Comparison of ENCODE assay signal across 8 cellular contexts in genomic region chr6:42984924-42985475, GRCh38. TPM values are rescaled to one million over a fixed set of nuclear protein-coding genes. Genes with fewer than 3 reads are reported as not detected.
DNase-seq lines count a peak whose midpoint lies in the region; ATAC-seq, FAIRE-seq and TF ChIP-seq lines count a peak whose summit lies in the region.

No MANE protein-coding gene starts in this region.

- H3K27ac ChIP-seq in CD4-positive, alpha-beta T cell (ENCODE audit: low read depth, low read length), result peak overlapping the region; percentile 71
- no peak overlapping the region for H3K27ac ChIP-seq in MM.1S (ENCODE audit: low read length)
- peak overlapping the region; percentile 69 for H3K27ac ChIP-seq in K562 (ENCODE audit: extremely low read depth, low read depth, low read length)
- H3K27ac ChIP-seq in testis, result peak overlapping the region; percentile 88 to 91

- H3K4me1 ChIP-seq in MM.1S (ENCODE audit: low read length) (peaks cover 4% of the 10 kb centered on the region), K562 (replicated peaks in 1 of 2; ENCODE audit: control insufficient read depth in 2 of 2, insufficient read depth in 2 of 2, low read length in 2 of 2) (peaks cover 33% of the 10 kb centered on the region in 2 experiments), testis (peaks cover 38% of the 10 kb centered on the region)

- H3K9me2 ChIP-seq in MM.1S (replicated peaks; ENCODE audit: insufficient read depth, low read length), result no peaks in the 10 kb centered on the region

- in situ Hi-C loops in K562 (cut with MboI), result no loop called here

- H3K4me2 ChIP-seq in MM.1S (ENCODE audit: low read depth, low read length), result peak overlapping the region; percentile 70
- peak overlapping the region; percentile 87 for H3K4me2 ChIP-seq in K562 (ENCODE audit: insufficient read depth, low read length)

- peak; percentile 73 for FAIRE-seq in K562 (lab: Jason Lieb, UNC)

- TF ChIP-seq RAD21 in K562 (CRISPR knock-in tag; conservative IDR thresholded peaks at IDR 0.05 in 1 of 2, IDR thresholded peaks at IDR 0.05 in 1 of 2), result no peak

- no peaks in the 10 kb centered on the region for H3K27me3 ChIP-seq in CD4-positive, alpha-beta T cell (ENCODE audit: control insufficient read depth, insufficient read depth, low read length)
- H3K27me3 ChIP-seq in MM.1S (replicated peaks; ENCODE audit: insufficient read depth, low read length) (no peaks in the 10 kb centered on the region), K562 (ENCODE audit: control insufficient read depth in 2 of 2, insufficient read depth in 2 of 2, low read length in 2 of 2) (no peaks in the 10 kb centered on the region), testis (no peaks in the 10 kb centered on the region)

- peaks cover 27% of the 10 kb centered on the region for H3K36me3 Mint-ChIP-seq in CD4-positive, alpha-beta T cell (ENCODE audit: low read depth)

- no peak for TF ChIP-seq CTCF in CD4-positive, alpha-beta T cell (IDR thresholded peaks at IDR 0.05)
- TF ChIP-seq CTCF in MM.1S (IDR thresholded peaks at IDR 0.05; ENCODE audit: low read length) (no peak), K562 (IDR thresholded peaks at IDR 0.05 in 2 of 3, conservative IDR thresholded peaks at IDR 0.05 in 1 of 3; ENCODE audit: insufficient read depth in 2 of 3, low read depth in 1 of 3, low read length in 3 of 3) (no peak), testis (IDR thresholded peaks at IDR 0.05) (no peak)

- TF ChIP-seq POLR2A in K562 (conservative IDR thresholded peaks at IDR 0.05) (no peak), testis (IDR thresholded peaks at IDR 0.05) (no peak)

- H3K36me3 ChIP-seq in MM.1S (replicated peaks; ENCODE audit: insufficient read depth, low read length) (no peaks in the 10 kb centered on the region), K562 (ENCODE audit: control insufficient read depth, insufficient read depth, low read length) (peaks cover 27% of the 10 kb centered on the region), testis (ENCODE audit: low read depth, missing control alignments) (no peaks in the 10 kb centered on the region)

- no peaks in the 10 kb centered on the region for H3F3A ChIP-seq in MM.1S (ENCODE audit: insufficient read depth, low read length)

- peak overlapping the region; percentile 93 for H3K4me3 Mint-ChIP-seq in CD4-positive, alpha-beta T cell

- H3K4me1 Mint-ChIP-seq in CD4-positive, alpha-beta T cell (ENCODE audit: low read depth), result peaks cover 59% of the 10 kb centered on the region

- WGBS in K562 (ENCODE audit: insufficient coverage, low coverage, missing lambda C conversion rate), result 7% methylated on average over 11 of the region's 13 CpGs
- WGBS in testis, 2 donors, result 6 to 7% methylated on average over 13 of the region's 13 CpGs

- H4K20me1 ChIP-seq in MM.1S (ENCODE audit: insufficient read depth, low read length) (no peaks in the 10 kb centered on the region), K562 (replicated peaks; ENCODE audit: control insufficient read depth, insufficient read depth, low read length) (peaks cover 11% of the 10 kb centered on the region)

- ATAC-seq in CD4-positive, alpha-beta T cell (ENCODE audit: poor library complexity), result no peak
- peak; percentile 5 for ATAC-seq in K562
- no peak for ATAC-seq in HG02981 (IDR thresholded peaks at IDR 0.05; ENCODE audit: unreplicated experiment)
- ATAC-seq in GM19023 (IDR thresholded peaks at IDR 0.05; ENCODE audit: unreplicated experiment), result no peak

- H3K9me3 Mint-ChIP-seq in CD4-positive, alpha-beta T cell, result no peaks in the 10 kb centered on the region

- peak overlapping the region; percentile 81 for H3K27ac Mint-ChIP-seq in CD4-positive, alpha-beta T cell

- H3K9ac ChIP-seq in MM.1S (ENCODE audit: low read length) (peak overlapping the region; percentile 75), K562 (ENCODE audit: insufficient read depth in 1 of 2, low read depth in 2 of 2, low read length in 2 of 2) (peak overlapping the region; percentile 72 to 94)

- H2AFZ ChIP-seq in MM.1S (ENCODE audit: low read length) (peak overlapping the region; percentile 76), K562 (ENCODE audit: low read depth, low read length) (peak overlapping the region; percentile 83)

- H3K27me3 Mint-ChIP-seq in CD4-positive, alpha-beta T cell, result no peaks in the 10 kb centered on the region

- H3K79me2 ChIP-seq in MM.1S (ENCODE audit: low read length), result peaks cover 22% of the 10 kb centered on the region
- peaks cover 30% of the 10 kb centered on the region for H3K79me2 ChIP-seq in K562 (ENCODE audit: control insufficient read depth, insufficient read depth, low read length)

- H3K9me3 ChIP-seq in CD4-positive, alpha-beta T cell (ENCODE audit: control insufficient read depth, low read length), result no peaks in the 10 kb centered on the region
- H3K9me3 ChIP-seq in MM.1S (replicated peaks; ENCODE audit: insufficient read depth, low read length) (no peaks in the 10 kb centered on the region), K562 (replicated peaks; ENCODE audit: control insufficient read depth, insufficient read depth, low read depth, low read length) (no peaks in the 10 kb centered on the region), testis (no peaks in the 10 kb centered on the region)

- BruUV-seq in K562 (replicated peaks; lab: Mats Ljungman, UMichigan), result TSS peak; percentile 34

- H3K4me3 ChIP-seq in MM.1S (ENCODE audit: low read length) (peak overlapping the region; percentile 81), K562 (peak overlapping the region; percentile 64), testis (peak overlapping the region; percentile 79 to 88)

- DNase-seq in CD4-positive, alpha-beta T cell, result peak in 1 of 10 experiments; percentile 6
- DNase-seq in MM.1S, result no peak
- peak; percentile 38 to 44 (median 41) for DNase-seq in K562 (ENCODE audit: extremely low read depth in 1 of 4, low spot score in 3 of 4)
- DNase-seq in left kidney (ENCODE audit: low read depth, low spot score), result peak; percentile 49
- peak; percentile 40 for DNase-seq in testis
- no peak for DNase-seq in HCEC 1CT

- intact Hi-C loops in CD4-positive, alpha-beta T cell (cut with DNase I, micrococcal nuclease), result loop anchor here (1.0 to 2.0 kb wide), 3 partner anchors 28 to 74 kb away; partner anchors contain the start of genes KLC4 (in 1 of the 2), KLHDC3 (in 1 of the 2), MEA1 (in 1 of the 2) and MRPL2 (in 1 of the 2)
- intact Hi-C loops in K562 (cut with micrococcal nuclease) (no loop called here), testis (cut with DNase I; ENCODE audit: low total_unique reads) (no loop called here)

- TF ChIP-seq EP300 in K562 (IDR thresholded peaks at IDR 0.05; ENCODE audit: low read length), result no peak

- POLR2A ChIA-PET in CD4-positive, alpha-beta T cell (lab: Charles Lee), result interaction anchor here (1.1 to 2.4 kb wide), 22 partner anchors 9 to 421 kb away, joined by 3 to 91 read pairs (median 6); partner anchors contain the start of genes BICRAL, CNPY3, CUL7 and KLC4
- POLR2A ChIA-PET in K562 (lab: Yijun Ruan, JAX), result interaction anchor here (1.0 to 2.0 kb wide), 6 partner anchors 9 to 159 kb away, joined by 3 to 12 read pairs (median 5); no protein-coding TSS in a partner anchor

- CTCF ChIA-PET in CD4-positive, alpha-beta T cell (lab: Charles Lee), result no interaction called here
- CTCF ChIA-PET in K562 (lab: Yijun Ruan, JAX; ENCODE audit: low intra/inter-chr PET ratio), result no interaction called here

- H3K9me1 ChIP-seq in K562 (ENCODE audit: control insufficient read depth, insufficient read depth, low read length), result peaks cover 12% of the 10 kb centered on the region

RNA-seq across cellular contexts. Expression of gene PPP2R5D, which starts 0.6 kb away (rescaled TPM):
- total RNA-seq in CD4-positive, alpha-beta T cell, result 10 to 100 TPM; 15.3 to 17.5 TPM
- 38.6 and 59.6 TPM in 2 replicates for total RNA-seq in K562 (2011; cell fraction: chromatin; rRNA removed; ENCODE audit: low replicate concordance)
- total RNA-seq in K562 (2011; cell fraction: nucleolus; rRNA removed), result 30.7 and 31.6 TPM in 2 replicates
- 27.2 and 28.7 TPM in 2 replicates for total RNA-seq in K562 (2011; cell fraction: nucleoplasm; rRNA removed)
- total RNA-seq in K562 (2014; rRNA removed), result 45.2 and 50.5 TPM in 2 replicates
- total RNA-seq in K562 (2014; rRNA removed; fragmentation: Illumina TruSeq; extraction: Trizol), result 35.3 and 36.3 TPM in 2 replicates
- total RNA-seq in K562 (2015; rRNA removed; fragmentation: Illumina TruSeq; extraction: Trizol), result 37.4 and 37.7 TPM in 2 replicates
- total RNA-seq in K562 (2021), result 45.3 and 45.5 TPM in 2 replicates
- polyA plus RNA-seq in K562 (2011; rRNA removed), result 55.5 and 63.3 TPM in 2 replicates
- 54.5 and 68.2 TPM in 2 replicates for polyA plus RNA-seq in K562 (2011; cell fraction: cytosol; rRNA removed)
- polyA plus RNA-seq in K562 (2011; cell fraction: nucleus; rRNA removed), result 67.6 and 72.7 TPM in 2 replicates
- 38.2 and 39.5 TPM in 2 replicates for polyA plus RNA-seq in K562 (2012)
- polyA plus RNA-seq in K562 (2014; fragmentation: Illumina TruSeq; extraction: Trizol), result 68.8 and 96.1 TPM in 2 replicates
- polyA plus RNA-seq in K562 (2014; fragmentation: Nextera tagmentation; extraction: Ambion mirVana), result 1 to 10 TPM; 1.3 to 1.9 TPM
- polyA plus RNA-seq in K562 (2014; rRNA removed), result 36.6 and 38.4 TPM in 2 replicates
- polyA minus RNA-seq in K562 (2011; rRNA and poly(A)+ RNA removed), result 68.3 and 79.2 TPM in 2 replicates
- 33.3 and 34.8 TPM in 2 replicates for polyA minus RNA-seq in K562 (2011; cell fraction: cytosol; rRNA and poly(A)+ RNA removed)
- 7.9 and 13.9 TPM in 2 replicates for polyA minus RNA-seq in K562 (2011; cell fraction: nucleus; rRNA and poly(A)+ RNA removed)
- total RNA-seq in testis, result 10 to 100 TPM; 73.4 to 74.5 TPM
- 82.5 TPM for polyA plus RNA-seq in testis (ENCODE audit: insufficient read depth, low read depth, low replicate concordance)

RNA-seq across cellular contexts. Expression of gene PEX6, which starts 6.0 kb away (rescaled TPM):
- 10 to 100 TPM; 12.8 to 13.6 TPM for total RNA-seq in CD4-positive, alpha-beta T cell
- total RNA-seq in K562 (2011; cell fraction: chromatin; rRNA removed; ENCODE audit: low replicate concordance), result 12.3 and 36.3 TPM in 2 replicates
- total RNA-seq in K562 (2011; cell fraction: nucleolus; rRNA removed), result 37.1 and 40.0 TPM in 2 replicates
- total RNA-seq in K562 (2011; cell fraction: nucleoplasm; rRNA removed), result 16.3 and 18.7 TPM in 2 replicates
- 17.0 and 26.9 TPM in 2 replicates for total RNA-seq in K562 (2014; rRNA removed)
- 3.4 and 5.7 TPM in 2 replicates for total RNA-seq in K562 (2014; rRNA removed; fragmentation: Illumina TruSeq; extraction: Trizol)
- total RNA-seq in K562 (2015; rRNA removed; fragmentation: Illumina TruSeq; extraction: Trizol), result 6.9 and 8.0 TPM in 2 replicates
- 20.8 and 24.3 TPM in 2 replicates for total RNA-seq in K562 (2021)
- polyA plus RNA-seq in K562 (2011; rRNA removed), result 6.4 and 10.9 TPM in 2 replicates
- polyA plus RNA-seq in K562 (2011; cell fraction: cytosol; rRNA removed), result 7.1 and 11.8 TPM in 2 replicates
- polyA plus RNA-seq in K562 (2011; cell fraction: nucleus; rRNA removed), result 39.8 and 55.5 TPM in 2 replicates
- polyA plus RNA-seq in K562 (2012), result 17.7 and 44.6 TPM in 2 replicates
- 9.6 and 10.6 TPM in 2 replicates for polyA plus RNA-seq in K562 (2014; fragmentation: Illumina TruSeq; extraction: Trizol)
- under 1 TPM; 0.17 to 0.77 TPM for polyA plus RNA-seq in K562 (2014; fragmentation: Nextera tagmentation; extraction: Ambion mirVana)
- polyA plus RNA-seq in K562 (2014; rRNA removed), result 12.3 and 14.1 TPM in 2 replicates
- polyA minus RNA-seq in K562 (2011; rRNA and poly(A)+ RNA removed), result 5.5 and 6.9 TPM in 2 replicates
- 8.5 and 10.8 TPM in 2 replicates for polyA minus RNA-seq in K562 (2011; cell fraction: cytosol; rRNA and poly(A)+ RNA removed)
- polyA minus RNA-seq in K562 (2011; cell fraction: nucleus; rRNA and poly(A)+ RNA removed), result 10.7 and 12.7 TPM in 2 replicates
- total RNA-seq in testis, result 10 to 100 TPM; 22.5 to 50.4 TPM
- 15.3 TPM for polyA plus RNA-seq in testis (ENCODE audit: insufficient read depth, low read depth, low replicate concordance)

RNA-seq across cellular contexts. Expression of gene GNMT, which starts 24.4 kb away (rescaled TPM):
- 1 to 10 TPM; 1.2 to 2.1 TPM for total RNA-seq in CD4-positive, alpha-beta T cell
- total RNA-seq in K562 (2011; cell fraction: chromatin; rRNA removed; ENCODE audit: low replicate concordance), result 0.39 and 0.69 TPM in 2 replicates
- not detected in 2 replicates for total RNA-seq in K562 (2011; cell fraction: nucleolus; rRNA removed)
- total RNA-seq in K562 (2011; cell fraction: nucleoplasm; rRNA removed), result 0.37 TPM in 1 of 2 replicates, not detected in the other
- not detected in 2 replicates for total RNA-seq in K562 (2014; rRNA removed)
- not detected in 2 replicates for total RNA-seq in K562 (2014; rRNA removed; fragmentation: Illumina TruSeq; extraction: Trizol)
- not detected in 2 replicates for total RNA-seq in K562 (2015; rRNA removed; fragmentation: Illumina TruSeq; extraction: Trizol)
- 0.18 and 0.29 TPM in 2 replicates for total RNA-seq in K562 (2021)
- polyA plus RNA-seq in K562 (2011; rRNA removed), result 0.11 and 0.19 TPM in 2 replicates
- 0.09 and 0.22 TPM in 2 replicates for polyA plus RNA-seq in K562 (2011; cell fraction: cytosol; rRNA removed)
- polyA plus RNA-seq in K562 (2011; cell fraction: nucleus; rRNA removed), result 0.39 and 0.53 TPM in 2 replicates
- 0.14 and 0.51 TPM in 2 replicates for polyA plus RNA-seq in K562 (2012)
- polyA plus RNA-seq in K562 (2014; fragmentation: Illumina TruSeq; extraction: Trizol), result 0.15 TPM in 1 of 2 replicates, not detected in the other
- not detected for polyA plus RNA-seq in K562 (2014; fragmentation: Nextera tagmentation; extraction: Ambion mirVana)
- not detected in 2 replicates for polyA plus RNA-seq in K562 (2014; rRNA removed)
- not detected in 2 replicates for polyA minus RNA-seq in K562 (2011; rRNA and poly(A)+ RNA removed)
- not detected in 2 replicates for polyA minus RNA-seq in K562 (2011; cell fraction: cytosol; rRNA and poly(A)+ RNA removed)
- not detected in 2 replicates for polyA minus RNA-seq in K562 (2011; cell fraction: nucleus; rRNA and poly(A)+ RNA removed)
- total RNA-seq in testis, result 1 to 10 TPM in 1 of 2 donors, under 1 TPM in 1; 0.31 to 1.7 TPM
- 0.83 TPM for polyA plus RNA-seq in testis (ENCODE audit: insufficient read depth, low read depth, low replicate concordance)

RNA-seq across cellular contexts. Expression of gene MEA1, which starts 28.7 kb away (rescaled TPM):
- 10 to 100 TPM; 13.6 to 17.0 TPM for total RNA-seq in CD4-positive, alpha-beta T cell
- 15.3 and 36.8 TPM in 2 replicates for total RNA-seq in K562 (2011; cell fraction: chromatin; rRNA removed; ENCODE audit: low replicate concordance)
- total RNA-seq in K562 (2011; cell fraction: nucleolus; rRNA removed), result 27.6 and 32.5 TPM in 2 replicates
- total RNA-seq in K562 (2011; cell fraction: nucleoplasm; rRNA removed), result 30.6 and 41.0 TPM in 2 replicates
- 120 and 154 TPM in 2 replicates for total RNA-seq in K562 (2014; rRNA removed)
- total RNA-seq in K562 (2014; rRNA removed; fragmentation: Illumina TruSeq; extraction: Trizol), result 126 and 153 TPM in 2 replicates
- 201 and 209 TPM in 2 replicates for total RNA-seq in K562 (2015; rRNA removed; fragmentation: Illumina TruSeq; extraction: Trizol)
- total RNA-seq in K562 (2021), result 86.8 and 91.5 TPM in 2 replicates
- 119 and 138 TPM in 2 replicates for polyA plus RNA-seq in K562 (2011; rRNA removed)
- 111 and 124 TPM in 2 replicates for polyA plus RNA-seq in K562 (2011; cell fraction: cytosol; rRNA removed)
- polyA plus RNA-seq in K562 (2011; cell fraction: nucleus; rRNA removed), result 44.3 and 46.6 TPM in 2 replicates
- polyA plus RNA-seq in K562 (2012), result 119 and 152 TPM in 2 replicates
- 156 and 199 TPM in 2 replicates for polyA plus RNA-seq in K562 (2014; fragmentation: Illumina TruSeq; extraction: Trizol)
- 100 to 1,000 TPM; 152 to 210 TPM for polyA plus RNA-seq in K562 (2014; fragmentation: Nextera tagmentation; extraction: Ambion mirVana)
- polyA plus RNA-seq in K562 (2014; rRNA removed), result 141 and 143 TPM in 2 replicates
- polyA minus RNA-seq in K562 (2011; rRNA and poly(A)+ RNA removed), result 75.7 and 85.3 TPM in 2 replicates
- polyA minus RNA-seq in K562 (2011; cell fraction: cytosol; rRNA and poly(A)+ RNA removed), result 24.2 and 36.6 TPM in 2 replicates
- polyA minus RNA-seq in K562 (2011; cell fraction: nucleus; rRNA and poly(A)+ RNA removed), result 12.1 and 21.3 TPM in 2 replicates
- 100 to 1,000 TPM; 132 to 175 TPM for total RNA-seq in testis
- 522 TPM for polyA plus RNA-seq in testis (ENCODE audit: insufficient read depth, low read depth, low replicate concordance)

RNA-seq across cellular contexts. Expression of gene KLHDC3, which starts 29.0 kb away (rescaled TPM):
- 10 to 100 TPM; 21.0 to 22.3 TPM for total RNA-seq in CD4-positive, alpha-beta T cell
- 17.4 and 46.6 TPM in 2 replicates for total RNA-seq in K562 (2011; cell fraction: chromatin; rRNA removed; ENCODE audit: low replicate concordance)
- 40.4 and 42.0 TPM in 2 replicates for total RNA-seq in K562 (2011; cell fraction: nucleolus; rRNA removed)
- total RNA-seq in K562 (2011; cell fraction: nucleoplasm; rRNA removed), result 37.5 and 44.4 TPM in 2 replicates
- total RNA-seq in K562 (2014; rRNA removed), result 126 and 175 TPM in 2 replicates
- 90.4 and 107 TPM in 2 replicates for total RNA-seq in K562 (2014; rRNA removed; fragmentation: Illumina TruSeq; extraction: Trizol)
- total RNA-seq in K562 (2015; rRNA removed; fragmentation: Illumina TruSeq; extraction: Trizol), result 100 and 104 TPM in 2 replicates
- 167 and 171 TPM in 2 replicates for total RNA-seq in K562 (2021)
- 118 and 135 TPM in 2 replicates for polyA plus RNA-seq in K562 (2011; rRNA removed)
- 185 and 218 TPM in 2 replicates for polyA plus RNA-seq in K562 (2011; cell fraction: cytosol; rRNA removed)
- 122 and 129 TPM in 2 replicates for polyA plus RNA-seq in K562 (2011; cell fraction: nucleus; rRNA removed)
- polyA plus RNA-seq in K562 (2012), result 136 and 151 TPM in 2 replicates
- polyA plus RNA-seq in K562 (2014; fragmentation: Illumina TruSeq; extraction: Trizol), result 159 and 168 TPM in 2 replicates
- 10 to 100 TPM in 1 of 2 experiments, 1 to 10 TPM in 1; 4.5 to 14.7 TPM for polyA plus RNA-seq in K562 (2014; fragmentation: Nextera tagmentation; extraction: Ambion mirVana)
- 104 and 136 TPM in 2 replicates for polyA plus RNA-seq in K562 (2014; rRNA removed)
- polyA minus RNA-seq in K562 (2011; rRNA and poly(A)+ RNA removed), result 82.2 and 107 TPM in 2 replicates
- 59.7 and 67.4 TPM in 2 replicates for polyA minus RNA-seq in K562 (2011; cell fraction: cytosol; rRNA and poly(A)+ RNA removed)
- 17.8 and 26.3 TPM in 2 replicates for polyA minus RNA-seq in K562 (2011; cell fraction: nucleus; rRNA and poly(A)+ RNA removed)
- 100 to 1,000 TPM; 207 to 210 TPM for total RNA-seq in testis
- 422 TPM for polyA plus RNA-seq in testis (ENCODE audit: insufficient read depth, low read depth, low replicate concordance)

Comparison
In these comparisons a context has a peak if more than half of its experiments do, and no peak if none do; other contexts are left out.
1. DNase-seq: peak in K562 (4 of 4), left kidney (single experiment) and testis (single experiment); none in MM.1S (single experiment) and HCEC 1CT (single experiment).
2. intact Hi-C loops: an anchor here in CD4-positive, alpha-beta T cell (1.0 to 2.0 kb wide); none called in K562 and testis.
3. Peak in every context shown above with its lines, with median percentiles within 50 percentile points of each other: H3K4me3 ChIP-seq.